In the genomic region with DNA sequence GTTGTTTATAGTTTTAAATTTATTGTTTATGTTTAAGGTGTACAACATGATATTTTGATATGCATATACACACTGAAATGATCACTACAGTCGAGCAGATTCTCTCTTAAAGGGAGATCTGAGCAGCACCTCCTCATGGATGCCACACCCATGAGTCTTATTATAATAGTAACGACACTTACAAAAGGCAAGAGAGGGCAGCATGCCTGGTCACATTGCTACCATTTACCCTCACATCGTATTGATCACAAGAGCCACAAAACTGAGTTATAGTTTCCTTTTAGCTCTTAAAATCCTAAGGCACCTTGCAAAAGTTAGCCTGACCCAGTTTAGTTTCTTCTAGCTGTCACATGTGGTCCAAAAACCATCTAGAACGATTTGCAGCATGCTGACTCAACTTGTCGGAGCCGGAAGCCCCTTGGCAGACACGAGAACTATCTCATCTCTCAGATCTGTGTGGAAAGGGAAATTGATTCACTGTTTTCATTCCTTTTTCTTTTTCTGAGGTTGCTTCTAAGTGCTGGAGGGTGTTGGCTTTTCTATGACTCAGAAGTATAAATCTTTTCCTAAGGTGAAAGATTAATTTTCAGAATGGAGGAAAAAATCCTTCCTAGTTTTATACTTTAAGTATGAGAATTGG, we compare ENCODE assay signal across 8 cellular contexts.
DNase-seq lines count a peak whose midpoint lies in the region; ATAC-seq lines count a peak whose summit lies in the region.

No MANE protein-coding gene starts in this region.

- peak; percentile 21 for ATAC-seq in GM19468 (IDR thresholded peaks at IDR 0.05; ENCODE audit: extremely low read depth, unreplicated experiment)
- no peak for ATAC-seq in stimulated activated naive B cell treated with anti-CD40 and anti-IgM and Interleukin-4, amounts not matched to agents 10 μg/mL and 1 μg/mL and 100 μg/mL, for 72 hours (replicated peaks)

- no peak overlapping the region for H3K27ac Mint-ChIP-seq in stimulated activated naive B cell treated with anti-CD40 and anti-IgM and Interleukin-4, amounts not matched to agents 10 μg/mL and 1 μg/mL and 100 μg/mL, for 72 hours

- H3K27me3 Mint-ChIP-seq in stimulated activated naive B cell treated with anti-CD40 and anti-IgM and Interleukin-4, amounts not matched to agents 10 μg/mL and 1 μg/mL and 100 μg/mL, for 72 hours = peaks cover 5 to 11% of the 10 kb centered on the region in 2 donors

- DNase-seq in NOMO-1 treated with DMSO at 0.1 percent for 48 hours (lab: John Stamatoyannopoulos, UW; ENCODE audit: unreplicated experiment) (peak; percentile 58), globus pallidus (ENCODE audit: low spot score) (peak; percentile 11), GOT3 (lab: John Stamatoyannopoulos, UW) (no peak), NCI-H2081 (lab: John Stamatoyannopoulos, UW) (no peak)
- DNase-seq in activated T-helper 1 cell treated with anti-CD3 and anti-CD28 coated beads, Interleukin-2, amount 50 U/mL, for 16 hours (ENCODE audit: low read depth in 1 of 2, low spot score in 1 of 2) = peak; percentile 40 to 58
- DNase-seq in stimulated activated CD4-positive, alpha-beta T cell treated with anti-CD3 and anti-CD28 coated beads, Interleukin-15, amount 100 ng/mL, for 1 hour (ENCODE audit: low read depth in 1 of 2, low spot score in 1 of 2) = peak; percentile 35 to 45
- DNase-seq in stimulated activated naive B cell treated with anti-CD40 and anti-IgM and Interleukin-4, amounts not matched to agents 10 μg/mL and 1 μg/mL and 100 μg/mL, for 72 hours = no peak

- H3K9me3 Mint-ChIP-seq in stimulated activated naive B cell treated with anti-CD40 and anti-IgM and Interleukin-4, amounts not matched to agents 10 μg/mL and 1 μg/mL and 100 μg/mL, for 72 hours = no peaks in the 10 kb centered on the region

- peaks cover 11 to 19% of the 10 kb centered on the region in 2 donors for H3K4me1 Mint-ChIP-seq in stimulated activated naive B cell treated with anti-CD40 and anti-IgM and Interleukin-4, amounts not matched to agents 10 μg/mL and 1 μg/mL and 100 μg/mL, for 72 hours

- no peaks in the 10 kb centered on the region for H3K36me3 Mint-ChIP-seq in stimulated activated naive B cell treated with anti-CD40 and anti-IgM and Interleukin-4, amounts not matched to agents 10 μg/mL and 1 μg/mL and 100 μg/mL, for 72 hours

- no peak overlapping the region for H3K4me3 Mint-ChIP-seq in stimulated activated naive B cell treated with anti-CD40 and anti-IgM and Interleukin-4, amounts not matched to agents 10 μg/mL and 1 μg/mL and 100 μg/mL, for 72 hours

Comparison
In these comparisons a context has a peak if more than half of its experiments do, and no peak if none do; other contexts are left out.
1. DNase-seq: peak in NOMO-1 treated with DMSO at 0.1 percent for 48 hours (single experiment), activated T-helper 1 cell treated with anti-CD3 and anti-CD28 coated beads, Interleukin-2, amount 50 U/mL, for 16 hours (2 of 2), globus pallidus (single experiment) and stimulated activated CD4-positive, alpha-beta T cell treated with anti-CD3 and anti-CD28 coated beads, Interleukin-15, amount 100 ng/mL, for 1 hour (2 of 2); none in stimulated activated naive B cell treated with anti-CD40 and anti-IgM and Interleukin-4, amounts not matched to agents 10 μg/mL and 1 μg/mL and 100 μg/mL, for 72 hours (single experiment), GOT3 (single experiment) and NCI-H2081 (0 of 2).